20 cellular contexts compared by ENCODE assay signal in the genomic region with DNA sequence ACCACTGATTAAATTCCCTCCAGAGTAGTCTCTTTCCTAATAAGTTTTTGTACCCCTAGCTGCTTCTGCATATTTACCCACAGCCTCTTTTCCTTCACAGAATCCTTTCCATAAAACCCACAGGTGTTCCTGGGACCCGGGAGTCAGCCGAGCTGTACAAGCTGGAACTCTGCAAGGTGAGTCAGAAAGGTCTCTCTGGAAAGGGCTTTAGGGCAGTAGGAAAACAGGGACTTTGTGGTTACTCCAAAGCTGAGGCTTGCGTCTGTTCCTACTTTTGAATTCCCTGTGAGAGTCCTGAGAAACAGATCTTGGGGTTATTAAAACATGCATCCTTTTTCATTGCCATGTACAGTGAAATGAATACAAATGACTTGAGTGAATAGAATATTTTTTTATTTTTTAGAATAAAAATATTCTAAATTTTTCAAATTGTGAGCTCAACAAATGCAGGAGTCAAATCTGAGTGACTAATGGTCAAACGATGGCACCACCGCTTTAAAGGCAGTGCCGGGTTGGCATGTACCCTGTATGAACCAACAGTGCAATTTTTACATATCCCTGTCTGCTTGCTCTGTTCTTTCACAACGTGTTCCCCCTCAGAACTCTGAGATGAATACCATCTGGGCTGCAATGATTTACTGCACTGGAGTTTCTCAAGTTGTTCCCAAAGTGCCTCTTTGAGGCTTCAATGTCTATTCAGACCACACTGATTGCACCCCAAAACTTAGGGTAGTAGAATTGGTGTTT.
DNase-seq lines count a peak whose midpoint lies in the region; ATAC-seq and TF ChIP-seq lines count a peak whose summit lies in the region.
"Had no signal": no experiment of that assay in that cellular context is flagged by ENCODE, and none has a peak within 500 bp of the region (broad histone marks: within the 10 kb centered on the region; RNA-seq: fewer than 3 reads in every experiment).

No MANE protein-coding gene starts in this region.

- no peak overlapping the region for H3K9ac ChIP-seq in adipocyte (ENCODE audit: low read length)

- H3K27ac ChIP-seq in right atrium auricular region, result no peak overlapping the region
- no peak overlapping the region for H3K27ac ChIP-seq in upper lobe of right lung

- H3K4me3 ChIP-seq in right atrium auricular region (no peak overlapping the region), adipocyte (ENCODE audit: low read length) (peak overlapping the region; percentile 13), upper lobe of right lung (no peak overlapping the region)
- H3K4me3 ChIP-seq: GM12878 had no signal

- H3K36me3 ChIP-seq in right atrium auricular region, result no peaks in the 10 kb centered on the region
- no peaks in the 10 kb centered on the region for H3K36me3 ChIP-seq in adipocyte (ENCODE audit: control insufficient read depth, insufficient read depth, low read length, severe bottlenecking)
- no peaks in the 10 kb centered on the region for H3K36me3 ChIP-seq in upper lobe of right lung

- no peaks in the 10 kb centered on the region for H3K27me3 ChIP-seq in right atrium auricular region
- H3K27me3 ChIP-seq in adipocyte (replicated peaks; ENCODE audit: control insufficient read depth, insufficient read depth, low read length), result no peaks in the 10 kb centered on the region
- H3K27me3 ChIP-seq in upper lobe of right lung, result no peaks in the 10 kb centered on the region

- H3K9me3 ChIP-seq in right atrium auricular region (no peaks in the 10 kb centered on the region), adipocyte (ENCODE audit: control insufficient read depth, low read length) (no peaks in the 10 kb centered on the region), upper lobe of right lung (no peaks in the 10 kb centered on the region)

- ATAC-seq in Right ventricle myocardium inferior (peak; percentile 62), upper lobe of right lung (peak; percentile 36), GM21786 (IDR thresholded peaks at IDR 0.05; ENCODE audit: unreplicated experiment) (no peak)
- ATAC-seq: GM12878 had no signal

- TF ChIP-seq CTCF in right atrium auricular region (IDR thresholded peaks at IDR 0.05), result no peak
- TF ChIP-seq CTCF in upper lobe of right lung (IDR thresholded peaks at IDR 0.05), result no peak

- DNase-seq in Right ventricle myocardium inferior (ENCODE audit: missing footprints) (no peak), right atrium auricular region (ENCODE audit: low spot score) (no peak), adipocyte (ENCODE audit: low read depth) (peak; percentile 82), left kidney (ENCODE audit: low read depth, low spot score) (peak; percentile 5), upper lobe of right lung (no peak), amniotic stem cell (lab: John Stamatoyannopoulos, UW) (no peak), hepatic stellate cell (ENCODE audit: low spot score) (no peak)
- DNase-seq: 8988T; Calu3; CD4-positive, alpha-beta memory T cell; GOT3; KG1; NCI-H1417; NCI-H187; NCI-H2107; NCI-H510A; NCI-H774; SIG-M5 had no signal

- no peaks in the 10 kb centered on the region for H3K4me1 ChIP-seq in right atrium auricular region
- peaks cover 10% of the 10 kb centered on the region for H3K4me1 ChIP-seq in adipocyte (ENCODE audit: control insufficient read depth, insufficient read depth, low read length)
- no peaks in the 10 kb centered on the region for H3K4me1 ChIP-seq in upper lobe of right lung

- intact Hi-C loops in Right ventricle myocardium inferior (cut with DNase I) (no loop called here), upper lobe of right lung (cut with DNase I) (no loop called here)

Comparison
In these comparisons a context has a peak if more than half of its experiments do, and no peak if none do; other contexts are left out.
1. DNase-seq: peak in adipocyte (single experiment) and left kidney (single experiment); none in Right ventricle myocardium inferior (single experiment), right atrium auricular region (single experiment), upper lobe of right lung (single experiment), amniotic stem cell (single experiment) and hepatic stellate cell (single experiment).